Comparison of ENCODE assay signal across 1 cellular context in the genomic region with DNA sequence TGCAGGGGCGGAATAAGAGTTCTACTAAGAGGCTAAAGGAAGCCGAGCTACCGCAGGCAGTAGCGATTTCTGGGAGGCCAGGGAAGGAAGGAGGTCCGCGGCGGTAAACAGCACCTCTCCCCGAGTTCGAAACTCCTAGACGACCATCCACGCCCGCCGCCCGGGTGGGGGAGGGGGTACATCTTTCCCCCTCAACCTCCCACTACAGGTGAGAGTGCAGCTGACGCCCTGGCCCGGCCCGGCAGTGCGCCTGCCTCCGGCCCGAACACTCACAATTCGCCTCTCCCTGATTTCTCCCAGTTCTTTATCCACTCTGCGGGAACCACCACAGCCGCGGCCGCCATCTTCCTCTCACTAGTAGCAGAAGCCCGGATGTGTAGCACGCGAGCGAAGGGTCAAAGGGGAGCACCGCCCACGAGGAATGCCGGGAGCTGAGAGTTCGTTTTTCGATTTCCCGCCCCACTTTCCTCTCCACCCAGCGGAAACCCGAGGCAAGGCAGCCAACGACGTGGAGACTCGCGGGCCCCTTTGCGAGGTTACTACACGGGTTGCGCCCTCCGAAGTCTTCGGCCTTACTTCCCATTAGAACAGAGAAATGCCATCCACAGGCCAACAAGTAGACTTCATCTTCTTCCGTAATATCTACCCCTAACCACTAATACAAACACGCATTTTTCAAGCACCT.
TF ChIP-seq lines count a peak whose summit lies in the region.

A gene with protein sequence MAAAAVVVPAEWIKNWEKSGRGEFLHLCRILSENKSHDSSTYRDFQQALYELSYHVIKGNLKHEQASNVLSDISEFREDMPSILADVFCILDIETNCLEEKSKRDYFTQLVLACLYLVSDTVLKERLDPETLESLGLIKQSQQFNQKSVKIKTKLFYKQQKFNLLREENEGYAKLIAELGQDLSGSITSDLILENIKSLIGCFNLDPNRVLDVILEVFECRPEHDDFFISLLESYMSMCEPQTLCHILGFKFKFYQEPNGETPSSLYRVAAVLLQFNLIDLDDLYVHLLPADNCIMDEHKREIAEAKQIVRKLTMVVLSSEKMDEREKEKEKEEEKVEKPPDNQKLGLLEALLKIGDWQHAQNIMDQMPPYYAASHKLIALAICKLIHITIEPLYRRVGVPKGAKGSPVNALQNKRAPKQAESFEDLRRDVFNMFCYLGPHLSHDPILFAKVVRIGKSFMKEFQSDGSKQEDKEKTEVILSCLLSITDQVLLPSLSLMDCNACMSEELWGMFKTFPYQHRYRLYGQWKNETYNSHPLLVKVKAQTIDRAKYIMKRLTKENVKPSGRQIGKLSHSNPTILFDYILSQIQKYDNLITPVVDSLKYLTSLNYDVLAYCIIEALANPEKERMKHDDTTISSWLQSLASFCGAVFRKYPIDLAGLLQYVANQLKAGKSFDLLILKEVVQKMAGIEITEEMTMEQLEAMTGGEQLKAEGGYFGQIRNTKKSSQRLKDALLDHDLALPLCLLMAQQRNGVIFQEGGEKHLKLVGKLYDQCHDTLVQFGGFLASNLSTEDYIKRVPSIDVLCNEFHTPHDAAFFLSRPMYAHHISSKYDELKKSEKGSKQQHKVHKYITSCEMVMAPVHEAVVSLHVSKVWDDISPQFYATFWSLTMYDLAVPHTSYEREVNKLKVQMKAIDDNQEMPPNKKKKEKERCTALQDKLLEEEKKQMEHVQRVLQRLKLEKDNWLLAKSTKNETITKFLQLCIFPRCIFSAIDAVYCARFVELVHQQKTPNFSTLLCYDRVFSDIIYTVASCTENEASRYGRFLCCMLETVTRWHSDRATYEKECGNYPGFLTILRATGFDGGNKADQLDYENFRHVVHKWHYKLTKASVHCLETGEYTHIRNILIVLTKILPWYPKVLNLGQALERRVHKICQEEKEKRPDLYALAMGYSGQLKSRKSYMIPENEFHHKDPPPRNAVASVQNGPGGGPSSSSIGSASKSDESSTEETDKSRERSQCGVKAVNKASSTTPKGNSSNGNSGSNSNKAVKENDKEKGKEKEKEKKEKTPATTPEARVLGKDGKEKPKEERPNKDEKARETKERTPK (N-terminal part only) (minus strand): TSS at position 374 of the 685 bp plus-strand sequence. CDS start 30 bp downstream, at position 344.

TF ChIP-seq in HepG2, 621 proteins besides CTCF, POLR2A, EP300 and RAD21 (continued from another document):
- TF ChIP-seq, protein P1, sequence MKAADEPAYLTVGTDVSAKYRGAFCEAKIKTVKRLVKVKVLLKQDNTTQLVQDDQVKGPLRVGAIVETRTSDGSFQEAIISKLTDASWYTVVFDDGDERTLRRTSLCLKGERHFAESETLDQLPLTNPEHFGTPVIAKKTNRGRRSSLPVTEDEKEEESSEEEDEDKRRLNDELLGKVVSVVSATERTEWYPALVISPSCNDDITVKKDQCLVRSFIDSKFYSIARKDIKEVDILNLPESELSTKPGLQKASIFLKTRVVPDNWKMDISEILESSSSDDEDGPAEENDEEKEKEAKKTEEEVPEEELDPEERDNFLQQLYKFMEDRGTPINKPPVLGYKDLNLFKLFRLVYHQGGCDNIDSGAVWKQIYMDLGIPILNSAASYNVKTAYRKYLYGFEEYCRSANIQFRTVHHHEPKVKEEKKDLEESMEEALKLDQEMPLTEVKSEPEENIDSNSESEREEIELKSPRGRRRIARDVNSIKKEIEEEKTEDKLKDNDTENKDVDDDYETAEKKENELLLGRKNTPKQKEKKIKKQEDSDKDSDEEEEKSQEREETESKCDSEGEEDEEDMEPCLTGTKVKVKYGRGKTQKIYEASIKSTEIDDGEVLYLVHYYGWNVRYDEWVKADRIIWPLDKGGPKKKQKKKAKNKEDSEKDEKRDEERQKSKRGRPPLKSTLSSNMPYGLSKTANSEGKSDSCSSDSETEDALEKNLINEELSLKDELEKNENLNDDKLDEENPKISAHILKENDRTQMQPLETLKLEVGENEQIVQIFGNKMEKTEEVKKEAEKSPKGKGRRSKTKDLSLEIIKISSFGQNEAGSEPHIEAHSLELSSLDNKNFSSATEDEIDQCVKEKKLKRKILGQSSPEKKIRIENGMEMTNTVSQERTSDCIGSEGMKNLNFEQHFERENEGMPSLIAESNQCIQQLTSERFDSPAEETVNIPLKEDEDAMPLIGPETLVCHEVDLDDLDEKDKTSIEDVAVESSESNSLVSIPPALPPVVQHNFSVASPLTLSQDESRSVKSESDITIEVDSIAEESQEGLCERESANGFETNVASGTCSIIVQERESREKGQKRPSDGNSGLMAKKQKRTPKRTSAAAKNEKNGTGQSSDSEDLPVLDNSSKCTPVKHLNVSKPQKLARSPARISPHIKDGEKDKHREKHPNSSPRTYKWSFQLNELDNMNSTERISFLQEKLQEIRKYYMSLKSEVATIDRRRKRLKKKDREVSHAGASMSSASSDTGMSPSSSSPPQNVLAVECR (CRISPR knock-in tag; IDR thresholded peaks at IDR 0.05; ENCODE audit: borderline replicate concordance) = peak; percentile 35; the same call in 1 of the 2 replicates
- TF ChIP-seq NFYC (CRISPR knock-in tag; IDR thresholded peaks at IDR 0.05) (no peak), XBP1 (CRISPR knock-in tag; IDR thresholded peaks at IDR 0.05) (no peak), BORCS8-MEF2B (CRISPR knock-in tag; IDR thresholded peaks at IDR 0.05) (no peak)
- TF ChIP-seq, protein P2, sequence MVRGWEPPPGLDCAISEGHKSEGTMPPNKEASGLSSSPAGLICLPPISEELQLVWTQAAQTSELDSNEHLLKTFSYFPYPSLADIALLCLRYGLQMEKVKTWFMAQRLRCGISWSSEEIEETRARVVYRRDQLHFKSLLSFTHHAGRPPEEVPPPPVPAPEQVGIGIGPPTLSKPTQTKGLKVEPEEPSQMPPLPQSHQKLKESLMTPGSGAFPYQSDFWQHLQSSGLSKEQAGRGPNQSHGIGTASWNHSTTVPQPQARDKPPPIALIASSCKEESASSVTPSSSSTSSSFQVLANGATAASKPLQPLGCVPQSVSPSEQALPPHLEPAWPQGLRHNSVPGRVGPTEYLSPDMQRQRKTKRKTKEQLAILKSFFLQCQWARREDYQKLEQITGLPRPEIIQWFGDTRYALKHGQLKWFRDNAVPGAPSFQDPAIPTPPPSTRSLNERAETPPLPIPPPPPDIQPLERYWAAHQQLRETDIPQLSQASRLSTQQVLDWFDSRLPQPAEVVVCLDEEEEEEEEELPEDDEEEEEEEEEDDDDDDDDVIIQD (CRISPR knock-in tag; IDR thresholded peaks at IDR 0.05; ENCODE audit: low read depth) = peak; percentile 91
